Comparison of ENCODE assay signal across 1 cellular context in genomic region chr4:39850727-39851126, GRCh38.
TF ChIP-seq lines count a peak whose summit lies in the region.

No MANE protein-coding gene starts in this region.

TF ChIP-seq in WTC11, 78 proteins besides CTCF, POLR2A, EP300 and RAD21 (continued from another document):
- TF ChIP-seq E2F1 (CRISPR knock-in tag; IDR thresholded peaks at IDR 0.05) = no peak
- no peak for TF ChIP-seq ELF4 (CRISPR knock-in tag; IDR thresholded peaks at IDR 0.05; ENCODE audit: low read depth)
